ENCODE assay signal across 8 cellular contexts in genomic region chr3:129245141-129245540, GRCh38. TPM values are rescaled to one million over a fixed set of nuclear protein-coding genes. Genes with fewer than 3 reads are reported as not detected.
DNase-seq lines count a peak whose midpoint lies in the region; ATAC-seq, FAIRE-seq and TF ChIP-seq lines count a peak whose summit lies in the region.

No MANE protein-coding gene starts in this region.

- H3K4me2 ChIP-seq in A549 (peak overlapping the region; percentile 64), HCT116 (ENCODE audit: low read length) (peak overlapping the region; percentile 44), Karpas-422 (ENCODE audit: low read depth, low read length, poor library complexity, severe bottlenecking) (no peak overlapping the region)

- no peak for TF ChIP-seq POLR2A in A549 (IDR thresholded peaks at IDR 0.05; ENCODE audit: low read length)
- TF ChIP-seq POLR2A in HCT116 (IDR thresholded peaks at IDR 0.05; ENCODE audit: borderline replicate concordance, extremely low read depth, insufficient read depth, insufficient read length): no peak

- intact Hi-C loops in HCT116 (cut with micrococcal nuclease): loop anchor here (1.0 to 10.0 kb wide), 4 partner anchors 62 to 220 kb away; partner anchors contain the start of genes CNBP and ISY1

- H3K9me3 ChIP-seq in A549 (no peaks in the 10 kb centered on the region), HCT116 (ENCODE audit: control insufficient read depth in 1 of 2, insufficient read depth in 1 of 2, low read depth in 1 of 2, low read length in 2 of 2) (no peaks in the 10 kb centered on the region), neutrophil (no peaks in the 10 kb centered on the region), Karpas-422 (ENCODE audit: low read length) (no peaks in the 10 kb centered on the region)

- RAD21 ChIA-PET in HCT116 (lab: Charles Lee; ENCODE audit: low non-redundant PET in 1 of 2, low total read pairs in 2 of 2, uncharacterized antibody in 2 of 2, unreplicated experiment in 2 of 2): interaction anchor here (0.6 to 1.9 kb wide), 10 partner anchors 15 to 274 kb away, joined by 3 to 10 read pairs (median 4); partner anchors contain the start of genes CNBP (in 1 of the 2) and RAB43 (in 1 of the 2)

- 38% methylated on average over 5 of the region's 5 CpGs for WGBS in A549 (ENCODE audit: missing lambda C conversion rate)

- no TSS peak for BruUV-seq in HCT116 (replicated peaks; lab: Mats Ljungman, UMichigan)

- no peak overlapping the region for H2AFZ ChIP-seq in HCT116 (ENCODE audit: low read depth, low read length, poor library complexity, severe bottlenecking)
- no peak overlapping the region for H2AFZ ChIP-seq in Karpas-422 (ENCODE audit: low read length)

- H3K9me2 ChIP-seq in HCT116 (ENCODE audit: insufficient read depth) (no peaks in the 10 kb centered on the region), Karpas-422 (replicated peaks; ENCODE audit: insufficient read depth, low read length) (no peaks in the 10 kb centered on the region)

- TF ChIP-seq EP300 in A549 (IDR thresholded peaks at IDR 0.05): no peak

- no peaks in the 10 kb centered on the region for H3K36me3 ChIP-seq in HCT116 (ENCODE audit: control insufficient read depth in 1 of 2, insufficient read depth in 2 of 2, low read length in 2 of 2)
- no peaks in the 10 kb centered on the region for H3K36me3 ChIP-seq in bronchial epithelial cell (ENCODE audit: control insufficient read depth, insufficient read depth, low read length)
- peaks cover 10% of the 10 kb centered on the region for H3K36me3 ChIP-seq in neutrophil
- no peaks in the 10 kb centered on the region for H3K36me3 ChIP-seq in Karpas-422 (ENCODE audit: insufficient read depth, low read length)

- no peak overlapping the region for H3K4me3 ChIP-seq in A549
- H3K4me3 ChIP-seq in HCT116 (replicated peaks in 1 of 2; ENCODE audit: low read depth in 1 of 2, low read length in 2 of 2): no peak overlapping the region
- H3K4me3 ChIP-seq in bronchial epithelial cell (ENCODE audit: low read depth, low read length): no peak overlapping the region
- H3K4me3 ChIP-seq in neutrophil (ENCODE audit: low read depth in 1 of 2, low read length in 1 of 2): no peak overlapping the region
- no peak overlapping the region for H3K4me3 ChIP-seq in Karpas-422 (ENCODE audit: low read length)

- DNase-seq in A549 (ENCODE audit: low read depth in 1 of 2, low spot score in 1 of 2) (peak in 1 of 2 experiments; percentile 38), HCT116 (ENCODE audit: low read depth, low spot score) (no peak), bronchial epithelial cell (ENCODE audit: low read depth) (peak; percentile 81), DMS153 treated with DMSO at 0.1 percent for 48 hours (lab: John Stamatoyannopoulos, UW; ENCODE audit: unreplicated experiment) (no peak), Karpas-422 (no peak)

- H3K9ac ChIP-seq in HCT116 (ENCODE audit: low read length) (no peak overlapping the region; the same call in 1 of the 2 replicates), Karpas-422 (ENCODE audit: low read length) (no peak overlapping the region)

- TF ChIP-seq RAD21 in A549 (conservative IDR thresholded peaks at IDR 0.05 in 1 of 2, IDR thresholded peaks at IDR 0.05 in 1 of 2): no peak
- TF ChIP-seq RAD21 in HCT116 (IDR thresholded peaks at IDR 0.05; ENCODE audit: low read depth): no peak

- no peak for TF ChIP-seq CTCF in A549 (IDR thresholded peaks at IDR 0.05)
- no peak for TF ChIP-seq CTCF in HCT116 (IDR thresholded peaks at IDR 0.05 in 2 of 3, conservative IDR thresholded peaks at IDR 0.05 in 1 of 3; ENCODE audit: borderline replicate concordance in 1 of 3, insufficient read depth in 1 of 3, low read depth in 2 of 3, low read length in 2 of 3)
- TF ChIP-seq CTCF in bronchial epithelial cell (IDR thresholded peaks at IDR 0.05; ENCODE audit: insufficient read depth, low read length, severe bottlenecking): no peak
- no peak for TF ChIP-seq CTCF in neutrophil (IDR thresholded peaks at IDR 0.05)

- ATAC-seq in A549 (peak; percentile 2 to 7; a peak in 3 of 6 replicates), HCT116 (no peak), HG02870 (IDR thresholded peaks at IDR 0.05; ENCODE audit: unreplicated experiment) (no peak), GM18873 (IDR thresholded peaks at IDR 0.05; ENCODE audit: low FRiP score, unreplicated experiment) (no peak)

- no peak for FAIRE-seq in A549 (lab: Jason Lieb, UNC)
- no peak for FAIRE-seq in bronchial epithelial cell (lab: Jason Lieb, UNC)

- H3K79me2 ChIP-seq in HCT116 (ENCODE audit: insufficient read depth, low read length): peaks cover 17% of the 10 kb centered on the region
- H3K79me2 ChIP-seq in Karpas-422 (ENCODE audit: low read length): peaks cover 8% of the 10 kb centered on the region

- H3K27me3 ChIP-seq in HCT116 (ENCODE audit: insufficient read depth, low read length) (no peaks in the 10 kb centered on the region), bronchial epithelial cell (ENCODE audit: control insufficient read depth, insufficient read depth, low read length) (no peaks in the 10 kb centered on the region), neutrophil (no peaks in the 10 kb centered on the region), Karpas-422 (ENCODE audit: low read length) (no peaks in the 10 kb centered on the region)

- H3K27ac ChIP-seq in A549 (peak overlapping the region; percentile 64 to 81), HCT116 (ENCODE audit: low read depth, low read length) (no peak overlapping the region), neutrophil (peak overlapping the region; percentile 81), Karpas-422 (ENCODE audit: low read length) (no peak overlapping the region)

- POLR2A ChIA-PET in A549 (lab: Yijun Ruan, JAX) (interaction anchor here (1.0 to 2.5 kb wide), 8 partner anchors 14 to 192 kb away, joined by 3 to 24 read pairs (median 8); partner anchors contain the start of gene CNBP), HCT116 (lab: Charles Lee) (interaction anchor here (0.9 to 2.4 kb wide), 3 partner anchors 61 to 124 kb away, joined by 4 to 12 read pairs (median 7); partner anchors contain the start of genes CNBP and RAB43)

- CTCF ChIA-PET in A549 (lab: Yijun Ruan, JAX): interaction anchor here (0.7 to 6.8 kb wide), 48 partner anchors 11 to 369 kb away, joined by 3 to 83 read pairs (median 6); partner anchors contain the start of genes CNBP, ISY1 and RAB43
- CTCF ChIA-PET in HCT116 (lab: Charles Lee): interaction anchor here (1.0 to 4.4 kb wide), 17 partner anchors 14 to 275 kb away, joined by 3 to 55 read pairs (median 5); partner anchors contain the start of gene RAB43

- H3K4me1 ChIP-seq in A549: peaks cover 22% of the 10 kb centered on the region
- H3K4me1 ChIP-seq in HCT116 (ENCODE audit: control insufficient read depth in 1 of 2, insufficient read depth in 2 of 2, low read length in 2 of 2): peaks cover 3 to 24% of the 10 kb centered on the region in 2 experiments; a peak in 2 of 4 replicates
- H3K4me1 ChIP-seq in neutrophil (ENCODE audit: control insufficient read depth in 1 of 2, insufficient read depth in 1 of 2, low read depth in 1 of 2, low read length in 1 of 2): peaks cover 33 to 39% of the 10 kb centered on the region in 2 experiments
- peaks cover 22% of the 10 kb centered on the region for H3K4me1 ChIP-seq in Karpas-422 (ENCODE audit: low read length)

- H4K20me1 ChIP-seq in HCT116 (ENCODE audit: insufficient read depth) (no peaks in the 10 kb centered on the region), Karpas-422 (ENCODE audit: insufficient read depth, low read depth, low read length) (no peaks in the 10 kb centered on the region)

TF ChIP-seq in A549, 52 proteins besides CTCF, POLR2A, EP300 and RAD21 (continues in another document):
- TF ChIP-seq RFX5 (IDR thresholded peaks at IDR 0.05) (no peak), JUN (IDR thresholded peaks at IDR 0.05) (no peak), FOXS1 (CRISPR knock-in tag; IDR thresholded peaks at IDR 0.05) (no peak), HOXB5 (CRISPR knock-in tag; IDR thresholded peaks at IDR 0.05) (no peak), E2F6 (IDR thresholded peaks at IDR 0.05; ENCODE audit: borderline replicate concordance, low read depth) (no peak)

RNA-seq across cellular contexts. Expression of gene COPG1, which starts 4.3 kb away (rescaled TPM):
- polyA plus RNA-seq in A549 (2011; rRNA removed) (86.5 and 90.2 TPM in 2 replicates), A549 (2017; fragmentation: RNase III; extraction: RNeasy Plus Mini Kit Qiagen cat#74134 plus additional on column Dnase treatment) (72.2 to 90.0 TPM (median 80.6 TPM) in 3 replicates)
- polyA plus RNA-seq in A549 (2012; cell fraction: cytosol; rRNA removed): 40.8 and 42.1 TPM in 2 replicates
- 64.5 and 70.3 TPM in 2 replicates for polyA plus RNA-seq in A549 (2012; cell fraction: nucleus; rRNA removed)
- polyA minus RNA-seq in A549 (2011; rRNA and poly(A)+ RNA removed): 183 and 220 TPM in 2 replicates
- total RNA-seq in HCT116 (2021; ENCODE audit: unreplicated experiment) (182 TPM), bronchial epithelial cell (165 and 259 TPM in 2 replicates)
- polyA plus RNA-seq in HCT116 (2012): 171 and 220 TPM in 2 replicates
- 88.1 and 108 TPM in 2 replicates for total RNA-seq in Karpas-422 (2014; rRNA removed; shearing (Covaris generic); ENCODE audit: low replicate concordance)

RNA-seq across cellular contexts. Expression of gene HMCES, which starts 33.5 kb away (rescaled TPM):
- 35.2 and 38.3 TPM in 2 replicates for polyA plus RNA-seq in A549 (2011; rRNA removed)
- 37.2 and 39.2 TPM in 2 replicates for polyA plus RNA-seq in A549 (2012; cell fraction: cytosol; rRNA removed)
- 18.9 and 27.4 TPM in 2 replicates for polyA plus RNA-seq in A549 (2012; cell fraction: nucleus; rRNA removed)
- polyA plus RNA-seq in A549 (2017; fragmentation: RNase III; extraction: RNeasy Plus Mini Kit Qiagen cat#74134 plus additional on column Dnase treatment): 38.1 to 40.1 TPM (median 39.9 TPM) in 3 replicates
- polyA minus RNA-seq in A549 (2011; rRNA and poly(A)+ RNA removed): 11.3 and 14.4 TPM in 2 replicates
- 78.9 TPM for total RNA-seq in HCT116 (2021; ENCODE audit: unreplicated experiment)
- polyA plus RNA-seq in HCT116 (2012): 71.7 and 73.4 TPM in 2 replicates
- 30.5 and 35.6 TPM in 2 replicates for total RNA-seq in bronchial epithelial cell
- total RNA-seq in Karpas-422 (2014; rRNA removed; shearing (Covaris generic); ENCODE audit: low replicate concordance): 169 and 275 TPM in 2 replicates

Comparison
In these comparisons a context has a peak if more than half of its experiments do, and no peak if none do; other contexts are left out.
1. ATAC-seq: peak in A549 (2 of 2); none in HCT116 (single experiment), HG02870 (single experiment) and GM18873 (single experiment).
2. H3K27ac ChIP-seq: peak in A549 (2 of 2) and neutrophil (single experiment); none in HCT116 (single experiment) and Karpas-422 (single experiment).